ENCODE assay signal across 1 cellular context in the genomic region with DNA sequence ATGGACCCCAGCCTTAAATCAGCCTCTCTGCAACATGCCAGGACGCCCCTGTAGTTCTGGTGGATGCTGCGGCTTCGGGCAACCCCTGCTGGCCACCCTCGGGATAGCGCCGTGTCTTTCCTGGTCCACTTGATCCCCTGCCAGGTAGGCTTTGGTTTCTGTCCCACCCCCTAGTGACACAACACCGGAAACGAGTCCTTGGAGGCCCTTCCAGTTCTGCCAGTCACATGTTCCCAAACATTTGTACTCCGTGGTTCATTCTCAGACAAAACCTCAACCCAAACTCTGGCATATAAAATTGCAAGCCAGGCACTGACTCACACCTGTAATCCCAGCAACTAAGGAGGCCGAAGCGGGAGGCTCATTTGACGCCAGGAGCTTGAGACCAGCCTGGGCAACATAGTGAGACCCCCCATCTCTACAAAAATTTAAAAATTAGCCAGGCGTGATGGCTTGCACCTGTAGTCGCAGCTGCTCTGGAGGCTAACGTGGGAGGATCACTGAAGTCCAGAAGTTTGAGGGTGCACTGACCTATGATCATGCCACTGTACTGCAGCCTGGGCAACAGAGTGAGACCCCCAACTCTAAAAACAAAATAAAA.
TF ChIP-seq lines count a peak whose summit lies in the region.

No MANE protein-coding gene starts in this region.

TF ChIP-seq in K562, 482 proteins besides CTCF, POLR2A, EP300 and RAD21 (continued from another document and continues in another):
- no peak for TF ChIP-seq ZFP91 (CRISPR knock-in tag; IDR thresholded peaks at IDR 0.05)
- TF ChIP-seq ZNF395 (CRISPR knock-in tag; IDR thresholded peaks at IDR 0.05) = no peak
- no peak for TF ChIP-seq KDM2B (CRISPR knock-in tag; IDR thresholded peaks at IDR 0.05)
- TF ChIP-seq IRF9 (tag; IDR thresholded peaks at IDR 0.05) = no peak
- no peak for TF ChIP-seq HMG20B (CRISPR knock-in tag; IDR thresholded peaks at IDR 0.05)
- no peak for TF ChIP-seq ATF1 (CRISPR knock-in tag; IDR thresholded peaks at IDR 0.05)
- peak; percentile 23; the same call in 1 of the 2 replicates for TF ChIP-seq ATF1 (tag; IDR thresholded peaks at IDR 0.05)
- TF ChIP-seq GTF2A2 (tag; IDR thresholded peaks at IDR 0.05) = no peak
- peak in 1 of 2 experiments; percentile 35; a peak in 1 of 4 replicates for TF ChIP-seq RCOR1 (IDR thresholded peaks at IDR 0.05; ENCODE audit: borderline replicate concordance in 1 of 2, low read depth in 2 of 2, low read length in 2 of 2)
- peak; percentile 58 for TF ChIP-seq PKNOX1 (IDR thresholded peaks at IDR 0.05)
- no peak for TF ChIP-seq HOXB6 (CRISPR knock-in tag; IDR thresholded peaks at IDR 0.05; ENCODE audit: borderline replicate concordance)
- TF ChIP-seq, protein P1, sequence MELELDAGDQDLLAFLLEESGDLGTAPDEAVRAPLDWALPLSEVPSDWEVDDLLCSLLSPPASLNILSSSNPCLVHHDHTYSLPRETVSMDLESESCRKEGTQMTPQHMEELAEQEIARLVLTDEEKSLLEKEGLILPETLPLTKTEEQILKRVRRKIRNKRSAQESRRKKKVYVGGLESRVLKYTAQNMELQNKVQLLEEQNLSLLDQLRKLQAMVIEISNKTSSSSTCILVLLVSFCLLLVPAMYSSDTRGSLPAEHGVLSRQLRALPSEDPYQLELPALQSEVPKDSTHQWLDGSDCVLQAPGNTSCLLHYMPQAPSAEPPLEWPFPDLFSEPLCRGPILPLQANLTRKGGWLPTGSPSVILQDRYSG (tag; conservative IDR thresholded peaks at IDR 0.05; ENCODE audit: low read depth) = no peak
- no peak for TF ChIP-seq GTF2B (IDR thresholded peaks at IDR 0.05; ENCODE audit: extremely low read depth, insufficient read length)
- no peak for TF ChIP-seq RBM39 (optimal IDR thresholded peaks at IDR 0.05; ENCODE audit: low read depth, low read length)
- no peak for TF ChIP-seq ZNF431 (CRISPR knock-in tag; IDR thresholded peaks at IDR 0.05)
- no peak for TF ChIP-seq ZHX1 (conservative IDR thresholded peaks at IDR 0.05; ENCODE audit: low read length)
- no peak for TF ChIP-seq ZNF398 (CRISPR knock-in tag; IDR thresholded peaks at IDR 0.05)
- no peak for TF ChIP-seq CBFA2T2 (conservative IDR thresholded peaks at IDR 0.05)
- TF ChIP-seq, protein P2, sequence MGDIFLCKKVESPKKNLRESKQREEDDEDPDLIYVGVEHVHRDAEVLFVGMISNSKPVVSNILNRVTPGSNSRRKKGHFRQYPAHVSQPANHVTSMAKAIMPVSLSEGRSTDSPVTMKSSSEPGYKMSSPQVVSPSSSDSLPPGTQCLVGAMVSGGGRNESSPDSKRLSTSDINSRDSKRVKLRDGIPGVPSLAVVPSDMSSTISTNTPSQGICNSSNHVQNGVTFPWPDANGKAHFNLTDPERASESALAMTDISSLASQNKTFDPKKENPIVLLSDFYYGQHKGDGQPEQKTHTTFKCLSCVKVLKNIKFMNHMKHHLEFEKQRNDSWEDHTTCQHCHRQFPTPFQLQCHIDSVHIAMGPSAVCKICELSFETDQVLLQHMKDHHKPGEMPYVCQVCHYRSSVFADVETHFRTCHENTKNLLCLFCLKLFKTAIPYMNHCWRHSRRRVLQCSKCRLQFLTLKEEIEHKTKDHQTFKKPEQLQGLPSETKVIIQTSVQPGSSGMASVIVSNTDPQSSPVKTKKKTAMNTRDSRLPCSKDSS (IDR thresholded peaks at IDR 0.05; ENCODE audit: low read depth, partially characterized antibody) = no peak
- TF ChIP-seq SOX6 (IDR thresholded peaks at IDR 0.05) = no peak
- TF ChIP-seq TSC22D4 (tag; IDR thresholded peaks at IDR 0.05) = no peak
- TF ChIP-seq, protein P3, sequence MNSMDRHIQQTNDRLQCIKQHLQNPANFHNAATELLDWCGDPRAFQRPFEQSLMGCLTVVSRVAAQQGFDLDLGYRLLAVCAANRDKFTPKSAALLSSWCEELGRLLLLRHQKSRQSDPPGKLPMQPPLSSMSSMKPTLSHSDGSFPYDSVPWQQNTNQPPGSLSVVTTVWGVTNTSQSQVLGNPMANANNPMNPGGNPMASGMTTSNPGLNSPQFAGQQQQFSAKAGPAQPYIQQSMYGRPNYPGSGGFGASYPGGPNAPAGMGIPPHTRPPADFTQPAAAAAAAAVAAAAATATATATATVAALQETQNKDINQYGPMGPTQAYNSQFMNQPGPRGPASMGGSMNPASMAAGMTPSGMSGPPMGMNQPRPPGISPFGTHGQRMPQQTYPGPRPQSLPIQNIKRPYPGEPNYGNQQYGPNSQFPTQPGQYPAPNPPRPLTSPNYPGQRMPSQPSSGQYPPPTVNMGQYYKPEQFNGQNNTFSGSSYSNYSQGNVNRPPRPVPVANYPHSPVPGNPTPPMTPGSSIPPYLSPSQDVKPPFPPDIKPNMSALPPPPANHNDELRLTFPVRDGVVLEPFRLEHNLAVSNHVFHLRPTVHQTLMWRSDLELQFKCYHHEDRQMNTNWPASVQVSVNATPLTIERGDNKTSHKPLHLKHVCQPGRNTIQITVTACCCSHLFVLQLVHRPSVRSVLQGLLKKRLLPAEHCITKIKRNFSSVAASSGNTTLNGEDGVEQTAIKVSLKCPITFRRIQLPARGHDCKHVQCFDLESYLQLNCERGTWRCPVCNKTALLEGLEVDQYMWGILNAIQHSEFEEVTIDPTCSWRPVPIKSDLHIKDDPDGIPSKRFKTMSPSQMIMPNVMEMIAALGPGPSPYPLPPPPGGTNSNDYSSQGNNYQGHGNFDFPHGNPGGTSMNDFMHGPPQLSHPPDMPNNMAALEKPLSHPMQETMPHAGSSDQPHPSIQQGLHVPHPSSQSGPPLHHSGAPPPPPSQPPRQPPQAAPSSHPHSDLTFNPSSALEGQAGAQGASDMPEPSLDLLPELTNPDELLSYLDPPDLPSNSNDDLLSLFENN (IDR thresholded peaks at IDR 0.05; ENCODE audit: low read depth in 2 of 2, low read length in 2 of 2) = no peak
- no peak for TF ChIP-seq CBX8 (IDR thresholded peaks at IDR 0.05; ENCODE audit: borderline replicate concordance, extremely low read depth, low read depth, low read length, poor library complexity, severe bottlenecking)
- no peak for TF ChIP-seq LARP7 (IDR thresholded peaks at IDR 0.05)
- TF ChIP-seq, protein P4, sequence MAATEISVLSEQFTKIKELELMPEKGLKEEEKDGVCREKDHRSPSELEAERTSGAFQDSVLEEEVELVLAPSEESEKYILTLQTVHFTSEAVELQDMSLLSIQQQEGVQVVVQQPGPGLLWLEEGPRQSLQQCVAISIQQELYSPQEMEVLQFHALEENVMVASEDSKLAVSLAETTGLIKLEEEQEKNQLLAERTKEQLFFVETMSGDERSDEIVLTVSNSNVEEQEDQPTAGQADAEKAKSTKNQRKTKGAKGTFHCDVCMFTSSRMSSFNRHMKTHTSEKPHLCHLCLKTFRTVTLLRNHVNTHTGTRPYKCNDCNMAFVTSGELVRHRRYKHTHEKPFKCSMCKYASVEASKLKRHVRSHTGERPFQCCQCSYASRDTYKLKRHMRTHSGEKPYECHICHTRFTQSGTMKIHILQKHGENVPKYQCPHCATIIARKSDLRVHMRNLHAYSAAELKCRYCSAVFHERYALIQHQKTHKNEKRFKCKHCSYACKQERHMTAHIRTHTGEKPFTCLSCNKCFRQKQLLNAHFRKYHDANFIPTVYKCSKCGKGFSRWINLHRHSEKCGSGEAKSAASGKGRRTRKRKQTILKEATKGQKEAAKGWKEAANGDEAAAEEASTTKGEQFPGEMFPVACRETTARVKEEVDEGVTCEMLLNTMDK (IDR thresholded peaks at IDR 0.05; ENCODE audit: borderline replicate concordance, insufficient read depth, low read depth, low read length, poor library complexity, severe bottlenecking) = no peak
- 0 out of 2 replicates have a peak, but pooled peaks have one; percentile 21 for TF ChIP-seq DPF2 (IDR thresholded peaks at IDR 0.05)
- TF ChIP-seq, protein P5, sequence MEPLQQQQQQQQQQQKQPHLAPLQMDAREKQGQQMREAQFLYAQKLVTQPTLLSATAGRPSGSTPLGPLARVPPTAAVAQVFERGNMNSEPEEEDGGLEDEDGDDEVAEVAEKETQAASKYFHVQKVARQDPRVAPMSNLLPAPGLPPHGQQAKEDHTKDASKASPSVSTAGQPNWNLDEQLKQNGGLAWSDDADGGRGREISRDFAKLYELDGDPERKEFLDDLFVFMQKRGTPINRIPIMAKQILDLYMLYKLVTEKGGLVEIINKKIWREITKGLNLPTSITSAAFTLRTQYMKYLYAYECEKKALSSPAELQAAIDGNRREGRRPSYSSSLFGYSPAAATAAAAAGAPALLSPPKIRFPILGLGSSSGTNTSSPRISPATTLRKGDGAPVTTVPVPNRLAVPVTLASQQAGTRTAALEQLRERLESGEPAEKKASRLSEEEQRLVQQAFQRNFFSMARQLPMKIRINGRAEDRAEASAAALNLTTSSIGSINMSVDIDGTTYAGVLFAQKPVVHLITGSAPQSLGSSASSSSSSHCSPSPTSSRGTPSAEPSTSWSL (CRISPR knock-in tag; IDR thresholded peaks at IDR 0.05; ENCODE audit: borderline replicate concordance) = no peak
- TF ChIP-seq TEAD1 (CRISPR knock-in tag; IDR thresholded peaks at IDR 0.05) = no peak
- TF ChIP-seq CC2D1A (IDR thresholded peaks at IDR 0.05) = peak; percentile 44; the same call in 1 of the 2 replicates
- no peak for TF ChIP-seq ZBTB8A (IDR thresholded peaks at IDR 0.05; ENCODE audit: partially characterized antibody)
- no peak for TF ChIP-seq PTTG1 (tag; IDR thresholded peaks at IDR 0.05; ENCODE audit: low read depth)
- no peak for TF ChIP-seq NEUROD1 (IDR thresholded peaks at IDR 0.05; ENCODE audit: borderline replicate concordance, low read depth, low read length, partially characterized antibody)
